ENCODE assay signal across 1 cellular context in genomic region chr6:108633436-108633835, GRCh38.
TF ChIP-seq lines count a peak whose summit lies in the region.

No MANE protein-coding gene starts in this region.

TF ChIP-seq in endothelial cell of umbilical vein, 7 proteins besides CTCF, POLR2A, EP300 and RAD21 (continued from another document):
- no peak for TF ChIP-seq MAX (IDR thresholded peaks at IDR 0.05; ENCODE audit: insufficient read depth, insufficient read length)
